ENCODE assay signal across 1 cellular context in genomic region chr11:9314291-9315077, GRCh38.
A peak's percentile ranks its signal among the peaks of the same experiment; 100 is the strongest.
TF ChIP-seq lines count a peak whose summit lies in the region.

TMEM41B (minus strand) TSS chr11:9314593; CDS start chr11:9314441, 152 bp downstream.

TF ChIP-seq in HepG2, 621 proteins besides CTCF, POLR2A, EP300 and RAD21 (continued from another document and continues in another):
- TF ChIP-seq AHDC1 (CRISPR knock-in tag; IDR thresholded peaks at IDR 0.05; ENCODE audit: borderline replicate concordance) (0 out of 2 replicates have a peak, but pooled peaks have one; percentile 31), KDM1A (CRISPR knock-in tag; IDR thresholded peaks at IDR 0.05) (no peak), MBD4 (IDR thresholded peaks at IDR 0.05; ENCODE audit: borderline replicate concordance, low read length) (no peak), RELA (CRISPR knock-in tag; IDR thresholded peaks at IDR 0.05) (no peak), ARID3A (IDR thresholded peaks at IDR 0.05; ENCODE audit: low read depth, low read length) (peak; percentile 80), ZSCAN25 (CRISPR knock-in tag; IDR thresholded peaks at IDR 0.05) (peak; percentile 55), ZNF580 (CRISPR knock-in tag; IDR thresholded peaks at IDR 0.05; ENCODE audit: borderline replicate concordance, low read depth) (0 out of 2 replicates have a peak, but pooled peaks have one; percentile 5), ZNF576 (CRISPR knock-in tag; IDR thresholded peaks at IDR 0.05) (no peak), ZNF333 (CRISPR knock-in tag; IDR thresholded peaks at IDR 0.05; ENCODE audit: borderline replicate concordance) (no peak), CBX2 (IDR thresholded peaks at IDR 0.05; ENCODE audit: low read depth, low read length) (0 out of 2 replicates have a peak, but pooled peaks have one; percentile 38), CBX2 (CRISPR knock-in tag; IDR thresholded peaks at IDR 0.05; ENCODE audit: low read depth) (no peak), AKNA (CRISPR knock-in tag; IDR thresholded peaks at IDR 0.05; ENCODE audit: borderline replicate concordance) (no peak), SALL2 (CRISPR knock-in tag; IDR thresholded peaks at IDR 0.05) (peak; percentile 89), HHEX (CRISPR knock-in tag; IDR thresholded peaks at IDR 0.05) (no peak), CREM (IDR thresholded peaks at IDR 0.05) (peak; percentile 76), CREM (CRISPR knock-in tag; IDR thresholded peaks at IDR 0.05) (no peak), TAF15 (IDR thresholded peaks at IDR 0.05; ENCODE audit: low read depth, low read length, poor library complexity, severe bottlenecking) (no peak), ELF1 (CRISPR knock-in tag; IDR thresholded peaks at IDR 0.05) (peak; percentile 97), RBFOX2 (IDR thresholded peaks at IDR 0.05; ENCODE audit: low read depth, low read length) (peak; percentile 93), ZNF670 (CRISPR knock-in tag; IDR thresholded peaks at IDR 0.05; ENCODE audit: borderline replicate concordance) (0 out of 2 replicates have a peak, but pooled peaks have one; percentile 52), CCAR2 (optimal IDR thresholded peaks at IDR 0.05; ENCODE audit: low read depth, low read length) (no peak), EEA1 (CRISPR knock-in tag; IDR thresholded peaks at IDR 0.05; ENCODE audit: borderline replicate concordance) (no peak), ZBTB38 (CRISPR knock-in tag; IDR thresholded peaks at IDR 0.05) (peak; percentile 59), FOXP1 (IDR thresholded peaks at IDR 0.05) (no peak), FOXP1 (CRISPR knock-in tag; IDR thresholded peaks at IDR 0.05) (no peak), SNAPC5 (CRISPR knock-in tag; IDR thresholded peaks at IDR 0.05; ENCODE audit: borderline replicate concordance) (0 out of 2 replicates have a peak, but pooled peaks have one; percentile 41), CSRNP1 (CRISPR knock-in tag; IDR thresholded peaks at IDR 0.05) (peak; percentile 65; the same call in 1 of the 2 replicates), FOSL1 (CRISPR knock-in tag; IDR thresholded peaks at IDR 0.05; ENCODE audit: borderline replicate concordance) (no peak), ZNF7 (CRISPR knock-in tag; IDR thresholded peaks at IDR 0.05) (no peak), ZNF678 (CRISPR knock-in tag; IDR thresholded peaks at IDR 0.05) (no peak), MTF1 (CRISPR knock-in tag; IDR thresholded peaks at IDR 0.05) (no peak), PRPF4 (IDR thresholded peaks at IDR 0.05; ENCODE audit: low read depth, low read length, poor library complexity, severe bottlenecking) (no peak), STAT6 (CRISPR knock-in tag; IDR thresholded peaks at IDR 0.05; ENCODE audit: borderline replicate concordance) (0 out of 2 replicates have a peak, but pooled peaks have one; percentile 26), PCBP2 (optimal IDR thresholded peaks at IDR 0.05; ENCODE audit: low read depth, low read length, poor library complexity, severe bottlenecking) (no peak), MIXL1 (CRISPR knock-in tag; IDR thresholded peaks at IDR 0.05) (peak; percentile 97), ZNF24 (IDR thresholded peaks at IDR 0.05) (no peak), ZNF205 (CRISPR knock-in tag; IDR thresholded peaks at IDR 0.05) (0 out of 2 replicates have a peak, but pooled peaks have one; percentile 20), DNMT1 (CRISPR knock-in tag; IDR thresholded peaks at IDR 0.05) (no peak), ZBTB10 (CRISPR knock-in tag; IDR thresholded peaks at IDR 0.05; ENCODE audit: borderline replicate concordance) (peak; percentile 66), SRSF1 (optimal IDR thresholded peaks at IDR 0.05; ENCODE audit: low read depth, low read length) (no peak)
